In the genomic region with DNA sequence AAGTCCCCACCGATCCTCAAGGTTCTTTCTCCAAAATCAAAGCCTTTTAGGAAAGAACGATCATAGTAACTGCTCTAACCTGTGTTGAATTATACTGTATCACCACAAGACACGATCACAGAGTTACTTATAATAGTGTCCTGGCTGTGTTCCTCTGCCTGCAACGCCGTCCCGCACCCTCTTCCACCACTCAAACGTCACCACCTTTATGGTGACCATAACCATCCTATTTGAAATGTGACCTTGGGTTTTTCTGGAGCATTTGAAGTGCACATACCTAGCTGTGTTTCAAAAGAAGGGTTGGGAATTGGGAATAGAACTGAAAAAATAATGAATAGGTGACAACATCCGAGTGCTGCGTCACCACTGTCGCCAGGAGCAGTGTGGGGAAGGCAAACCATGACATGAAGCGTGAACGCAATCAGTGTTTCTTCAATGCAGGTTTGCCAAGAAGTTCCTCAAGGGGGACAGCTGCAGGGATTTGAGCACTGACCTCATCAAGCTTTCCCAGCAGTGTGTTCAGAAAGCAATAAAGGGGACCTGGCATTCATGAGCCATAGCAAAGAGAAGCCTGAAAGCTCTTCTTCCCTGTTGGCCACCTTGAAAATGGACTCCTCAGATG, we compare ENCODE assay signal across 1 cellular context.
TF ChIP-seq lines count a peak whose summit lies in the region.

No MANE protein-coding gene starts in this region.

TF ChIP-seq in HCT116, 20 proteins besides CTCF, POLR2A, EP300 and RAD21 (continued from another document):
- TF ChIP-seq, protein P1, sequence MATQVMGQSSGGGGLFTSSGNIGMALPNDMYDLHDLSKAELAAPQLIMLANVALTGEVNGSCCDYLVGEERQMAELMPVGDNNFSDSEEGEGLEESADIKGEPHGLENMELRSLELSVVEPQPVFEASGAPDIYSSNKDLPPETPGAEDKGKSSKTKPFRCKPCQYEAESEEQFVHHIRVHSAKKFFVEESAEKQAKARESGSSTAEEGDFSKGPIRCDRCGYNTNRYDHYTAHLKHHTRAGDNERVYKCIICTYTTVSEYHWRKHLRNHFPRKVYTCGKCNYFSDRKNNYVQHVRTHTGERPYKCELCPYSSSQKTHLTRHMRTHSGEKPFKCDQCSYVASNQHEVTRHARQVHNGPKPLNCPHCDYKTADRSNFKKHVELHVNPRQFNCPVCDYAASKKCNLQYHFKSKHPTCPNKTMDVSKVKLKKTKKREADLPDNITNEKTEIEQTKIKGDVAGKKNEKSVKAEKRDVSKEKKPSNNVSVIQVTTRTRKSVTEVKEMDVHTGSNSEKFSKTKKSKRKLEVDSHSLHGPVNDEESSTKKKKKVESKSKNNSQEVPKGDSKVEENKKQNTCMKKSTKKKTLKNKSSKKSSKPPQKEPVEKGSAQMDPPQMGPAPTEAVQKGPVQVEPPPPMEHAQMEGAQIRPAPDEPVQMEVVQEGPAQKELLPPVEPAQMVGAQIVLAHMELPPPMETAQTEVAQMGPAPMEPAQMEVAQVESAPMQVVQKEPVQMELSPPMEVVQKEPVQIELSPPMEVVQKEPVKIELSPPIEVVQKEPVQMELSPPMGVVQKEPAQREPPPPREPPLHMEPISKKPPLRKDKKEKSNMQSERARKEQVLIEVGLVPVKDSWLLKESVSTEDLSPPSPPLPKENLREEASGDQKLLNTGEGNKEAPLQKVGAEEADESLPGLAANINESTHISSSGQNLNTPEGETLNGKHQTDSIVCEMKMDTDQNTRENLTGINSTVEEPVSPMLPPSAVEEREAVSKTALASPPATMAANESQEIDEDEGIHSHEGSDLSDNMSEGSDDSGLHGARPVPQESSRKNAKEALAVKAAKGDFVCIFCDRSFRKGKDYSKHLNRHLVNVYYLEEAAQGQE (IDR thresholded peaks at IDR 0.05; ENCODE audit: low read depth), result no peak
- no peak for TF ChIP-seq ZFX (IDR thresholded peaks at IDR 0.05)
- TF ChIP-seq EGR1 (IDR thresholded peaks at IDR 0.05; ENCODE audit: low read depth), result no peak
- TF ChIP-seq SP1 (IDR thresholded peaks at IDR 0.05; ENCODE audit: low read depth), result no peak
- no peak for TF ChIP-seq ZNF274 (IDR thresholded peaks at IDR 0.05; ENCODE audit: low read depth, low read length)
TF ChIP-seq in HCT116: peak in this region for 0.
